ENCODE assay signal across 8 cellular contexts in the genomic region with DNA sequence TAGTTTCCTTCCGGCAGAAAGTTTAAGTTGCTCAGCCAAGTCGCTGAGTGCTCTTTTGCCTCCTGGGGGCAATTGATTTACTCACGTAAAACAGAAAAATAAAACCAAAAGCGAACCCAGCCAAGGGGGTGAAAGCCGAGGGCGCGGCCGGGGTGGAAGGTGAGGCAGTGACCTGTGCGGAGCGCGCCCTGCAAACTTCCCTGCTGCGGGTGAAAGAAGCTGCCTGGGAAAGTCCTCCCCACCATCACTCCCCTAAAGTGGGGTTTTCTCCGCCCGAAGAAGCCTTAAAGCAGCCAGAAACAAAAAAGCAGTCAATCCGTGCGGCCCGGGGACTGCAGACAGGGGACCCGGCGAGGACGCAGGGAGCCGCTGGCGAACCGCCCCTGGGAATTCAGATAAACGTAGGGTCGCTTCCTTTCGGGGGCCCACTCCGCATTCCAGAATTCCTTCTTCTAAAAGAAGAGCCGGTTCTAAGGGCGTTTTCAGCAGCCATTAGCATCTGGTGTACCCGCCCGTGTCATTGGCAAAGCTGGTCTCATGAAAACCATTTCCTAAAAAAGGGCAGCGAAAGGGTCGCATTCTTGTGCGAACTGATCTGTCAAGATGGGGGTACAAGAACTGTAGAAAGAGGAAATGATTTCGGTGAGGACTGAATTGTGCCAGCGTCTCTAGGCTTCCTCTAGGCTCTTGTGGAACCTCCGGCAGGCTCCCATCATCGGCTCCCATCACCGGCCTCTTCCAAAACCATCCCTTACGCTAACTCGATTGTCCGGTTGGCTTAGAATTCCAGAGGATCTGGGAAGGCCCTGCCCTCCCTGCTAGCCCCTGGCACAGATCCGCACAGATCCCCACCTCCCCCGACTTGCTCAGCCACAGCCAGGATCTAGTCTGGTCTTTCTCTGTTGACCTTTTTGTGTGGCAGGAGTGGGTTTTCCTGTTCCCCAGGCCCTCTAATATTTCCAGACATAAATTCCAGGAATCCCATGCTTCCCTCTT. TPM values are rescaled to one million over a fixed set of nuclear protein-coding genes. Genes with fewer than 3 reads are reported as not detected.
A peak's percentile ranks its signal among the peaks of the same experiment; 100 is the strongest.
DNase-seq lines count a peak whose midpoint lies in the region; ATAC-seq and TF ChIP-seq lines count a peak whose summit lies in the region.

No MANE protein-coding gene starts in this region.

- H3K27ac Mint-ChIP-seq in activated CD4-positive, alpha-beta memory T cell treated with anti-CD3 and anti-CD28 coated beads, Interleukin-2, amount 10 ng/mL, durations not matched to agents 7 days and 5 days: peak overlapping the region; percentile 33

- peaks cover 78% of the 10 kb centered on the region for H3K27me3 Mint-ChIP-seq in activated CD4-positive, alpha-beta memory T cell treated with anti-CD3 and anti-CD28 coated beads, Interleukin-2, amount 10 ng/mL, durations not matched to agents 7 days and 5 days

- peak overlapping the region; percentile 20 for H2AFZ ChIP-seq in trophoblast cell (ENCODE audit: insufficient read depth, low read length, poor library complexity)

- peak overlapping the region; percentile 73 for H3K4me2 ChIP-seq in trophoblast cell (ENCODE audit: low read length)

- H4K91ac ChIP-seq in trophoblast cell (ENCODE audit: low read depth, low read length): peak overlapping the region; percentile 96

- no peaks in the 10 kb centered on the region for H3K36me3 Mint-ChIP-seq in activated CD4-positive, alpha-beta memory T cell treated with anti-CD3 and anti-CD28 coated beads, Interleukin-2, amount 10 ng/mL, durations not matched to agents 7 days and 5 days (ENCODE audit: low read depth)

- POLR2A ChIA-PET in activated CD4-positive, alpha-beta memory T cell treated with anti-CD3 and anti-CD28 coated beads, Interleukin-2, amount 10 ng/mL, durations not matched to agents 7 days and 5 days (lab: Charles Lee): no interaction called here

- H3K9me3 Mint-ChIP-seq in activated CD4-positive, alpha-beta memory T cell treated with anti-CD3 and anti-CD28 coated beads, Interleukin-2, amount 10 ng/mL, durations not matched to agents 7 days and 5 days: no peaks in the 10 kb centered on the region

- H3K18ac ChIP-seq in trophoblast cell (ENCODE audit: low read length): peak overlapping the region; percentile 99

- peak overlapping the region; percentile 98 for H3K4ac ChIP-seq in trophoblast cell (ENCODE audit: low read depth, low read length)

- H3K79me1 ChIP-seq in trophoblast cell (ENCODE audit: low read length): peaks cover 47% of the 10 kb centered on the region

- H4K8ac ChIP-seq in trophoblast cell (ENCODE audit: low read depth, low read length): peak overlapping the region; percentile 93

- TF ChIP-seq CTCF in cardiac muscle cell (IDR thresholded peaks at IDR 0.05; ENCODE audit: low read depth, low read length): no peak

- ATAC-seq in Right ventricle myocardium inferior (no peak), GM19328 (IDR thresholded peaks at IDR 0.05; ENCODE audit: unreplicated experiment) (no peak)

- DNase-seq in Right ventricle myocardium inferior (ENCODE audit: missing footprints) (peak; percentile 82), cardiac septum (ENCODE audit: low spot score) (no peak), cardiac muscle cell (ENCODE audit: low read depth in 1 of 2, low spot score in 1 of 2) (peak; percentile 35 to 69), trophoblast cell (peak; percentile 92), GOT3 (lab: John Stamatoyannopoulos, UW) (no peak), NCI-H187 treated with DMSO at 0.1 percent for 48 hours (lab: John Stamatoyannopoulos, UW) (no peak)
- peak; percentile 31 for DNase-seq in activated CD4-positive, alpha-beta memory T cell treated with anti-CD3 and anti-CD28 coated beads, Interleukin-2, amount 10 ng/mL, durations not matched to agents 7 days and 5 days

- H3K4me3 Mint-ChIP-seq in activated CD4-positive, alpha-beta memory T cell treated with anti-CD3 and anti-CD28 coated beads, Interleukin-2, amount 10 ng/mL, durations not matched to agents 7 days and 5 days: peak overlapping the region; percentile 77

- H3K9me3 ChIP-seq in cardiac muscle cell (ENCODE audit: low read depth) (no peaks in the 10 kb centered on the region), trophoblast cell (ENCODE audit: insufficient read depth, low read depth, low read length) (peaks cover 2% of the 10 kb centered on the region)

- H3K27ac ChIP-seq in cardiac muscle cell (no peak overlapping the region), trophoblast cell (ENCODE audit: low read depth, low read length) (peak overlapping the region; percentile 97)

- peak overlapping the region; percentile 92 for H3K4me3 ChIP-seq in cardiac muscle cell
- H3K4me3 ChIP-seq in trophoblast cell (ENCODE audit: low read depth, low read length): peak overlapping the region; percentile 99

- peak overlapping the region; percentile 96 for H4K12ac ChIP-seq in trophoblast cell (ENCODE audit: low read depth, low read length)

- H3K27me3 ChIP-seq in cardiac muscle cell (peaks cover 6% of the 10 kb centered on the region), trophoblast cell (ENCODE audit: insufficient read depth, low read length) (no peaks in the 10 kb centered on the region)

- peaks cover 51% of the 10 kb centered on the region for H3K79me2 ChIP-seq in trophoblast cell (ENCODE audit: control insufficient read depth, insufficient read depth, low read length, poor library complexity)

- H3K36me3 ChIP-seq in cardiac muscle cell (no peaks in the 10 kb centered on the region), trophoblast cell (ENCODE audit: control insufficient read depth in 1 of 2, insufficient read depth in 2 of 2, low read length in 2 of 2) (peaks cover 5 to 10% of the 10 kb centered on the region in 2 experiments)

- CTCF ChIA-PET in activated CD4-positive, alpha-beta memory T cell treated with anti-CD3 and anti-CD28 coated beads, Interleukin-2, amount 10 ng/mL, durations not matched to agents 7 days and 5 days (lab: Charles Lee): interaction anchor here (0.6 kb wide), 1 partner anchor 32 kb away, joined by 3 read pairs; no protein-coding TSS in a partner anchor

- intact Hi-C loops in Right ventricle myocardium inferior (cut with DNase I) (loop anchor here (10.0 kb wide), 2 partner anchors 56 to 236 kb away; no protein-coding TSS in a partner anchor), cardiac septum (cut with DNase I) (loop anchor here (2.0 to 10.0 kb wide), 3 partner anchors 63 to 246 kb away; no protein-coding TSS in a partner anchor)

- H3K4me1 ChIP-seq in cardiac muscle cell (ENCODE audit: low read depth) (no peaks in the 10 kb centered on the region), trophoblast cell (ENCODE audit: control insufficient read depth in 1 of 2, insufficient read depth in 2 of 2, low read length in 2 of 2) (peaks cover 53 to 58% of the 10 kb centered on the region in 2 experiments)

- peak overlapping the region; percentile 58 for H2AK5ac ChIP-seq in trophoblast cell (ENCODE audit: low read length)

- H2BK120ac ChIP-seq in trophoblast cell (ENCODE audit: insufficient read depth, low read length, poor library complexity): peak overlapping the region; percentile 98

- H3K9ac ChIP-seq in trophoblast cell (ENCODE audit: low read length): peak overlapping the region; percentile 86

- H3K4me1 Mint-ChIP-seq in activated CD4-positive, alpha-beta memory T cell treated with anti-CD3 and anti-CD28 coated beads, Interleukin-2, amount 10 ng/mL, durations not matched to agents 7 days and 5 days: peaks cover 45% of the 10 kb centered on the region

- WGBS in trophoblast cell (ENCODE audit: extremely low coverage, insufficient coverage, insufficient read length): no CpG with 5 or more reads among the region's 44 CpGs

- peak overlapping the region; percentile 99 for H2BK5ac ChIP-seq in trophoblast cell (ENCODE audit: low read depth, low read length, poor library complexity)

- peak overlapping the region; percentile 99 for H3K14ac ChIP-seq in trophoblast cell (ENCODE audit: low read length)

- peak overlapping the region; percentile 80 for H2BK12ac ChIP-seq in trophoblast cell (ENCODE audit: low read length)

- H3K23ac ChIP-seq in trophoblast cell (ENCODE audit: low read length): no peak overlapping the region

RNA-seq across cellular contexts. Expression of gene RAB31, which starts 1.1 kb away (rescaled TPM):
- total RNA-seq in Right ventricle myocardium inferior: 11.7 TPM
- total RNA-seq in cardiac septum: 32.2 TPM
- total RNA-seq in activated CD4-positive, alpha-beta memory T cell treated with anti-CD3 and anti-CD28 coated beads, Interleukin-2, amount 10 ng/mL, durations not matched to agents 7 days and 5 days: 1 to 10 TPM; 3.5 to 4.9 TPM
- 7.8 and 8.7 TPM in 2 replicates for total RNA-seq in cardiac muscle cell
- polyA plus RNA-seq in cardiac muscle cell: 27.7 and 43.8 TPM in 2 replicates
- 287 and 288 TPM in 2 replicates for polyA plus RNA-seq in trophoblast cell (2013)

Comparison
In these comparisons a context has a peak if more than half of its experiments do, and no peak if none do; other contexts are left out.
1. DNase-seq: peak in Right ventricle myocardium inferior (single experiment), activated CD4-positive, alpha-beta memory T cell treated with anti-CD3 and anti-CD28 coated beads, Interleukin-2, amount 10 ng/mL, durations not matched to agents 7 days and 5 days (single experiment), cardiac muscle cell (2 of 2) and trophoblast cell (2 of 2); none in cardiac septum (single experiment), GOT3 (single experiment) and NCI-H187 treated with DMSO at 0.1 percent for 48 hours (single experiment).